Comparison of ENCODE assay signal across 9 cellular contexts in genomic region chr12:6494968-6495367, GRCh38. TPM values are rescaled to one million over a fixed set of nuclear protein-coding genes. Genes with fewer than 3 reads are reported as not detected.
DNase-seq lines count a peak whose midpoint lies in the region; ATAC-seq, FAIRE-seq and TF ChIP-seq lines count a peak whose summit lies in the region.
"Had no signal": no experiment of that assay in that cellular context is flagged by ENCODE, and none has a peak within 500 bp of the region (broad histone marks: within the 10 kb centered on the region; RNA-seq: fewer than 3 reads in every experiment).

No MANE protein-coding gene starts in this region.

- no peak overlapping the region for H2AFZ ChIP-seq in HepG2 (ENCODE audit: low read length)

- TF ChIP-seq CTCF in HepG2 (CRISPR knock-in tag; IDR thresholded peaks at IDR 0.05) = no peak
- no peak for TF ChIP-seq CTCF in right lobe of liver (IDR thresholded peaks at IDR 0.05)
- TF ChIP-seq CTCF in WI38 (IDR thresholded peaks at IDR 0.05; ENCODE audit: low read depth, low read length) = no peak
- no peak for TF ChIP-seq CTCF in GM13977 (IDR thresholded peaks at IDR 0.05; ENCODE audit: extremely low read depth, insufficient read depth, missing control alignments)
- no peak for TF ChIP-seq CTCF in sigmoid colon (IDR thresholded peaks at IDR 0.05)

- H4K20me1 ChIP-seq in HepG2 (ENCODE audit: insufficient read depth, low read length) = peaks cover 7% of the 10 kb centered on the region

- no peak for FAIRE-seq in HepG2 (lab: Jason Lieb, UNC)
- FAIRE-seq: TTC549 had no signal

- peaks cover 38% of the 10 kb centered on the region for H3K4me1 ChIP-seq in HepG2 (ENCODE audit: insufficient read depth, low read length)
- H3K4me1 ChIP-seq in right lobe of liver = peaks cover 0 to 20% (median 4%) of the 10 kb centered on the region in 4 donors
- H3K4me1 ChIP-seq in iPS-15b (ENCODE audit: control insufficient read depth, insufficient read depth, low read length) = peaks cover 7% of the 10 kb centered on the region
- peaks cover 0 to 27% (median 20%) of the 10 kb centered on the region in 4 donors for H3K4me1 ChIP-seq in sigmoid colon

- POLR2A ChIA-PET in HepG2 (lab: Yijun Ruan, JAX) = interaction anchor here (2.1 kb wide), 2 partner anchors 24 to 39 kb away, joined by 7 to 11 read pairs; partner anchors contain the start of genes GAPDH and VAMP1

- in situ Hi-C loops in HepG2 (cut with HindIII; ENCODE audit: extremely low pct_ligation_motif_present, low pct_unique_long_range_greater_than_20kb) = no loop called here
- in situ Hi-C loops in GM13977 (cut with MboI; ENCODE audit: low pct_unique_long_range_greater_than_20kb, low sequenced_read_pairs, unreplicated experiment) = no loop called here

- TF ChIP-seq RAD21 in HepG2 (CRISPR knock-in tag; IDR thresholded peaks at IDR 0.05) = no peak

- TF ChIP-seq EP300 in HepG2 (IDR thresholded peaks at IDR 0.05; ENCODE audit: low read depth in 2 of 2, low read length in 2 of 2) (no peak), HepG2 (CRISPR knock-in tag; IDR thresholded peaks at IDR 0.05; ENCODE audit: borderline replicate concordance) (no peak), sigmoid colon (IDR thresholded peaks at IDR 0.05) (no peak)

- BruUV-seq in HepG2 (replicated peaks; lab: Mats Ljungman, UMichigan) = no TSS peak

- peaks cover 48% of the 10 kb centered on the region for H3K79me2 ChIP-seq in HepG2 (ENCODE audit: insufficient read depth, low read length)

- H3K4me2 ChIP-seq in HepG2 (ENCODE audit: low read depth, low read length) = peak overlapping the region; percentile 92

- H3K4me3 ChIP-seq in HepG2 (replicated peaks in 1 of 3; ENCODE audit: insufficient read depth in 1 of 3, low read depth in 2 of 3, low read length in 3 of 3) (peak overlapping the region; percentile 61 to 80 (median 67); a peak in 5 of 6 replicates), right lobe of liver (no peak overlapping the region), WI38 (ENCODE audit: low read depth, low read length) (peak overlapping the region; percentile 98), iPS-15b (ENCODE audit: low read depth, low read length) (peak overlapping the region; percentile 94), sigmoid colon (no peak overlapping the region)

- H3K9ac ChIP-seq in HepG2 (ENCODE audit: insufficient read depth, low read depth, low read length) (peak overlapping the region; percentile 83), iPS-15b (ENCODE audit: low read depth, low read length) (peak overlapping the region; percentile 26)

- TF ChIP-seq POLR2A in HepG2 (IDR thresholded peaks at IDR 0.05; ENCODE audit: insufficient read depth in 1 of 2, low read depth in 2 of 2, low read length in 2 of 2) (0 out of 4 replicates have a peak, but pooled peaks of 1 of the 2 experiments have one; percentile 24), right lobe of liver (IDR thresholded peaks at IDR 0.05) (no peak), sigmoid colon (IDR thresholded peaks at IDR 0.05) (no peak)

- 82% methylated on average over 1 of the region's 1 CpG for WGBS in HepG2 (ENCODE audit: low lambda C conversion rate)
- 91% methylated on average over 1 of the region's 1 CpG for WGBS in right lobe of liver (ENCODE audit: insufficient coverage, low coverage, low lambda C conversion rate, missing lambda C conversion rate)
- 39 to 60% methylated on average over 1 of the region's 1 CpG for WGBS in sigmoid colon, 2 donors

- no peaks in the 10 kb centered on the region for H3K9me3 ChIP-seq in HepG2 (ENCODE audit: low read length)
- no peaks in the 10 kb centered on the region for H3K9me3 ChIP-seq in right lobe of liver
- H3K9me3 ChIP-seq in iPS-15b (ENCODE audit: control insufficient read depth, insufficient read depth, low read length) = no peaks in the 10 kb centered on the region
- H3K9me3 ChIP-seq in sigmoid colon = no peaks in the 10 kb centered on the region

- ATAC-seq in HepG2 (no peak), right lobe of liver (no peak), GM21717 (IDR thresholded peaks at IDR 0.05; ENCODE audit: unreplicated experiment) (no peak)

- H3K27ac ChIP-seq in HepG2 (ENCODE audit: extremely low read length, insufficient read depth, low read length) (no peak overlapping the region), right lobe of liver (no peak overlapping the region), sigmoid colon (peak overlapping the region in 1 of 4 donors; percentile 97)

- CTCF ChIA-PET in HepG2 (lab: Yijun Ruan, JAX; ENCODE audit: low intra/inter-chr PET ratio, low total read pairs) = no interaction called here

- H3K36me3 ChIP-seq in HepG2 (replicated peaks in 1 of 2; ENCODE audit: control insufficient read depth in 1 of 2, insufficient read depth in 2 of 2, low read length in 2 of 2) = peaks cover 4 to 47% of the 10 kb centered on the region in 2 experiments; a peak in 4 of 5 replicates
- peaks cover 0 to 39% (median 0%) of the 10 kb centered on the region in 4 donors for H3K36me3 ChIP-seq in right lobe of liver
- H3K36me3 ChIP-seq in iPS-15b (ENCODE audit: control insufficient read depth, insufficient read depth, low read length) = peaks cover 36% of the 10 kb centered on the region
- H3K36me3 ChIP-seq in sigmoid colon = peaks cover 0 to 42% (median 0%) of the 10 kb centered on the region in 4 donors

- intact Hi-C loops in HepG2 (cut with micrococcal nuclease; ENCODE audit: unreplicated experiment) (loop anchor here (1.0 to 2.0 kb wide), 2 partner anchors 38 to 72 kb away; no protein-coding TSS in a partner anchor), right lobe of liver (cut with DNase I) (no loop called here), sigmoid colon (cut with DNase I) (loop anchor here (5.0 kb wide), 1 partner anchor 57 kb away; no protein-coding TSS in a partner anchor)

- H3K27me3 ChIP-seq in HepG2 (ENCODE audit: control insufficient read depth in 1 of 2, insufficient read depth in 2 of 2, low read length in 2 of 2) (no peaks in the 10 kb centered on the region; a peak in 1 of 5 replicates), right lobe of liver (no peaks in the 10 kb centered on the region), iPS-15b (ENCODE audit: control insufficient read depth, insufficient read depth, low read length) (no peaks in the 10 kb centered on the region), sigmoid colon (no peaks in the 10 kb centered on the region)

- DNase-seq in HepG2 (ENCODE audit: low spot score) (no peak), right lobe of liver (no peak), GM13977 (ENCODE audit: low spot score) (no peak), sigmoid colon (no peak), amygdala (lab: John Stamatoyannopoulos, UW) (no peak)

RNA-seq across cellular contexts. Expression of gene NCAPD2, which starts 1.1 kb away (rescaled TPM):
- total RNA-seq in HepG2 (2016; rRNA removed; fragmentation: Illumina TruSeq; extraction: Trizol) = 65.6 and 100 TPM in 2 replicates
- total RNA-seq in HepG2 (2016; cell fraction: cytosol; rRNA removed; fragmentation: Illumina TruSeq; extraction: Trizol; ENCODE audit: low read depth) = 7.2 and 7.6 TPM in 2 replicates
- total RNA-seq in HepG2 (2016; cell fraction: insoluble cytoplasmic fraction; rRNA removed; fragmentation: Illumina TruSeq; extraction: Trizol) = 68.5 and 86.5 TPM in 2 replicates
- total RNA-seq in HepG2 (2016; cell fraction: membrane; rRNA removed; fragmentation: Illumina TruSeq; extraction: Trizol) = 25.1 and 25.2 TPM in 2 replicates
- 57.8 and 60.8 TPM in 2 replicates for total RNA-seq in HepG2 (2016; cell fraction: nucleus; rRNA removed; fragmentation: Illumina TruSeq; extraction: Trizol)
- 42.8 and 51.1 TPM in 2 replicates for polyA plus RNA-seq in HepG2 (2011; rRNA removed)
- 32.2 and 41.0 TPM in 2 replicates for polyA plus RNA-seq in HepG2 (2011; cell fraction: cytosol; rRNA removed)
- polyA plus RNA-seq in HepG2 (2011; cell fraction: nucleus; rRNA removed) = 46.7 and 50.4 TPM in 2 replicates
- 31.0 and 53.6 TPM in 2 replicates for polyA plus RNA-seq in HepG2 (2012)
- polyA plus RNA-seq in HepG2 (2016; cell fraction: cytosol; fragmentation: Illumina TruSeq; extraction: Trizol; ENCODE audit: low read depth) = 3.4 and 4.5 TPM in 2 replicates
- 56.7 and 71.7 TPM in 2 replicates for polyA plus RNA-seq in HepG2 (2016; cell fraction: insoluble cytoplasmic fraction; fragmentation: Illumina TruSeq; extraction: Trizol; ENCODE audit: low read depth)
- polyA plus RNA-seq in HepG2 (2016; cell fraction: membrane; fragmentation: Illumina TruSeq; extraction: Trizol; ENCODE audit: low read depth) = 12.3 and 13.7 TPM in 2 replicates
- polyA plus RNA-seq in HepG2 (2016; cell fraction: nucleus; fragmentation: Illumina TruSeq; extraction: Trizol; ENCODE audit: insufficient read depth, low read depth) = 73.7 and 78.3 TPM in 2 replicates
- polyA minus RNA-seq in HepG2 (2011; rRNA and poly(A)+ RNA removed; ENCODE audit: low replicate concordance) = 92.8 and 252 TPM in 2 replicates
- 51.6 and 71.6 TPM in 2 replicates for polyA minus RNA-seq in HepG2 (2011; cell fraction: cytosol; rRNA and poly(A)+ RNA removed)
- 62.8 and 68.9 TPM in 2 replicates for polyA minus RNA-seq in HepG2 (2011; cell fraction: nucleus; rRNA and poly(A)+ RNA removed)
- total RNA-seq in right lobe of liver = 10 to 100 TPM in 2 of 6 experiments, 1 to 10 TPM in 4; 6.2 to 40.9 (median 8.4) TPM
- total RNA-seq in sigmoid colon = 10 to 100 TPM; 11.8 to 89.5 (median 12.6) TPM
- polyA plus RNA-seq in sigmoid colon = 10 to 100 TPM in 2 of 3 donors, 1 to 10 TPM in 1; 9.0 to 35.8 (median 13.6) TPM

RNA-seq across cellular contexts. Expression of gene MRPL51, which starts 1.9 kb away (rescaled TPM):
- total RNA-seq in HepG2 (2016; rRNA removed; fragmentation: Illumina TruSeq; extraction: Trizol) = 278 and 343 TPM in 2 replicates
- total RNA-seq in HepG2 (2016; cell fraction: cytosol; rRNA removed; fragmentation: Illumina TruSeq; extraction: Trizol; ENCODE audit: low read depth) = 189 and 218 TPM in 2 replicates
- total RNA-seq in HepG2 (2016; cell fraction: insoluble cytoplasmic fraction; rRNA removed; fragmentation: Illumina TruSeq; extraction: Trizol) = 286 and 361 TPM in 2 replicates
- total RNA-seq in HepG2 (2016; cell fraction: membrane; rRNA removed; fragmentation: Illumina TruSeq; extraction: Trizol) = 199 and 207 TPM in 2 replicates
- 80.6 and 104 TPM in 2 replicates for total RNA-seq in HepG2 (2016; cell fraction: nucleus; rRNA removed; fragmentation: Illumina TruSeq; extraction: Trizol)
- 52.5 and 64.8 TPM in 2 replicates for polyA plus RNA-seq in HepG2 (2011; rRNA removed)
- 82.5 and 89.0 TPM in 2 replicates for polyA plus RNA-seq in HepG2 (2011; cell fraction: cytosol; rRNA removed)
- polyA plus RNA-seq in HepG2 (2011; cell fraction: nucleus; rRNA removed) = 20.2 and 20.8 TPM in 2 replicates
- 128 and 181 TPM in 2 replicates for polyA plus RNA-seq in HepG2 (2012)
- 188 and 220 TPM in 2 replicates for polyA plus RNA-seq in HepG2 (2016; cell fraction: cytosol; fragmentation: Illumina TruSeq; extraction: Trizol; ENCODE audit: low read depth)
- 342 and 349 TPM in 2 replicates for polyA plus RNA-seq in HepG2 (2016; cell fraction: insoluble cytoplasmic fraction; fragmentation: Illumina TruSeq; extraction: Trizol; ENCODE audit: low read depth)
- 177 and 178 TPM in 2 replicates for polyA plus RNA-seq in HepG2 (2016; cell fraction: membrane; fragmentation: Illumina TruSeq; extraction: Trizol; ENCODE audit: low read depth)
- 114 and 136 TPM in 2 replicates for polyA plus RNA-seq in HepG2 (2016; cell fraction: nucleus; fragmentation: Illumina TruSeq; extraction: Trizol; ENCODE audit: insufficient read depth, low read depth)
- 25.3 and 67.0 TPM in 2 replicates for polyA minus RNA-seq in HepG2 (2011; rRNA and poly(A)+ RNA removed; ENCODE audit: low replicate concordance)
- 12.4 and 18.6 TPM in 2 replicates for polyA minus RNA-seq in HepG2 (2011; cell fraction: cytosol; rRNA and poly(A)+ RNA removed)
- 10.1 and 13.3 TPM in 2 replicates for polyA minus RNA-seq in HepG2 (2011; cell fraction: nucleus; rRNA and poly(A)+ RNA removed)
- total RNA-seq in right lobe of liver = 100 to 1,000 TPM in 1 of 6 experiments, 10 to 100 TPM in 5; 38.2 to 104 (median 80.2) TPM
- total RNA-seq in sigmoid colon = 100 to 1,000 TPM in 2 of 4 donors, 10 to 100 TPM in 2; 52.9 to 113 (median 92.1) TPM
- polyA plus RNA-seq in sigmoid colon = 100 to 1,000 TPM; 119 to 142 (median 135) TPM

RNA-seq across cellular contexts. Expression of gene VAMP1, which starts 24.5 kb away (rescaled TPM):
- total RNA-seq in HepG2 (2016; rRNA removed; fragmentation: Illumina TruSeq; extraction: Trizol) (0.45 and 2.5 TPM in 2 replicates), right lobe of liver (1 to 10 TPM; 3.5 to 6.5 (median 6.0) TPM), sigmoid colon (10 to 100 TPM; 11.5 to 44.0 (median 17.2) TPM)
- total RNA-seq in HepG2 (2016; cell fraction: cytosol; rRNA removed; fragmentation: Illumina TruSeq; extraction: Trizol; ENCODE audit: low read depth) = 0.81 TPM in 1 of 2 replicates, not detected in the other
- total RNA-seq in HepG2 (2016; cell fraction: insoluble cytoplasmic fraction; rRNA removed; fragmentation: Illumina TruSeq; extraction: Trizol) = 0.97 and 3.1 TPM in 2 replicates
- 0.59 and 0.68 TPM in 2 replicates for total RNA-seq in HepG2 (2016; cell fraction: membrane; rRNA removed; fragmentation: Illumina TruSeq; extraction: Trizol)
- total RNA-seq in HepG2 (2016; cell fraction: nucleus; rRNA removed; fragmentation: Illumina TruSeq; extraction: Trizol) = 5.5 and 5.9 TPM in 2 replicates
- polyA plus RNA-seq in HepG2 (2011; rRNA removed) (7.4 and 8.0 TPM in 2 replicates), sigmoid colon (10 to 100 TPM in 1 of 3 donors, 1 to 10 TPM in 2; 2.3 to 12.8 (median 3.0) TPM)
- polyA plus RNA-seq in HepG2 (2011; cell fraction: cytosol; rRNA removed) = 2.5 and 2.8 TPM in 2 replicates
- 25.6 and 29.4 TPM in 2 replicates for polyA plus RNA-seq in HepG2 (2011; cell fraction: nucleus; rRNA removed)
- 3.2 and 3.5 TPM in 2 replicates for polyA plus RNA-seq in HepG2 (2012)
- polyA plus RNA-seq in HepG2 (2016; cell fraction: cytosol; fragmentation: Illumina TruSeq; extraction: Trizol; ENCODE audit: low read depth) = 0.18 and 0.24 TPM in 2 replicates
- 1.4 and 2.2 TPM in 2 replicates for polyA plus RNA-seq in HepG2 (2016; cell fraction: insoluble cytoplasmic fraction; fragmentation: Illumina TruSeq; extraction: Trizol; ENCODE audit: low read depth)
- 0.49 and 0.91 TPM in 2 replicates for polyA plus RNA-seq in HepG2 (2016; cell fraction: membrane; fragmentation: Illumina TruSeq; extraction: Trizol; ENCODE audit: low read depth)
- polyA plus RNA-seq in HepG2 (2016; cell fraction: nucleus; fragmentation: Illumina TruSeq; extraction: Trizol; ENCODE audit: insufficient read depth, low read depth) = 12.1 and 15.4 TPM in 2 replicates
- polyA minus RNA-seq in HepG2 (2011; rRNA and poly(A)+ RNA removed; ENCODE audit: low replicate concordance) = 5.9 and 16.5 TPM in 2 replicates
- polyA minus RNA-seq in HepG2 (2011; cell fraction: cytosol; rRNA and poly(A)+ RNA removed) = 0.99 and 1.8 TPM in 2 replicates
- polyA minus RNA-seq in HepG2 (2011; cell fraction: nucleus; rRNA and poly(A)+ RNA removed) = 9.4 and 13.9 TPM in 2 replicates

RNA-seq across cellular contexts. Expression of gene GAPDH, which starts 39.3 kb away (rescaled TPM):
- 3,038 and 4,052 TPM in 2 replicates for total RNA-seq in HepG2 (2016; rRNA removed; fragmentation: Illumina TruSeq; extraction: Trizol)
- total RNA-seq in HepG2 (2016; cell fraction: cytosol; rRNA removed; fragmentation: Illumina TruSeq; extraction: Trizol; ENCODE audit: low read depth) = 4,250 and 4,349 TPM in 2 replicates
- total RNA-seq in HepG2 (2016; cell fraction: insoluble cytoplasmic fraction; rRNA removed; fragmentation: Illumina TruSeq; extraction: Trizol) = 3,016 and 4,088 TPM in 2 replicates
- 3,384 and 3,615 TPM in 2 replicates for total RNA-seq in HepG2 (2016; cell fraction: membrane; rRNA removed; fragmentation: Illumina TruSeq; extraction: Trizol)
- 1,080 and 1,144 TPM in 2 replicates for total RNA-seq in HepG2 (2016; cell fraction: nucleus; rRNA removed; fragmentation: Illumina TruSeq; extraction: Trizol)
- polyA plus RNA-seq in HepG2 (2011; rRNA removed) = 12,395 and 12,722 TPM in 2 replicates
- polyA plus RNA-seq in HepG2 (2011; cell fraction: cytosol; rRNA removed) = 13,143 and 20,886 TPM in 2 replicates
- 4,563 and 5,385 TPM in 2 replicates for polyA plus RNA-seq in HepG2 (2011; cell fraction: nucleus; rRNA removed)
- 4,491 and 5,608 TPM in 2 replicates for polyA plus RNA-seq in HepG2 (2012)
- 5,853 and 5,973 TPM in 2 replicates for polyA plus RNA-seq in HepG2 (2016; cell fraction: cytosol; fragmentation: Illumina TruSeq; extraction: Trizol; ENCODE audit: low read depth)
- polyA plus RNA-seq in HepG2 (2016; cell fraction: insoluble cytoplasmic fraction; fragmentation: Illumina TruSeq; extraction: Trizol; ENCODE audit: low read depth) = 5,263 and 5,331 TPM in 2 replicates
- 4,187 and 4,205 TPM in 2 replicates for polyA plus RNA-seq in HepG2 (2016; cell fraction: membrane; fragmentation: Illumina TruSeq; extraction: Trizol; ENCODE audit: low read depth)
- polyA plus RNA-seq in HepG2 (2016; cell fraction: nucleus; fragmentation: Illumina TruSeq; extraction: Trizol; ENCODE audit: insufficient read depth, low read depth) = 2,003 and 2,068 TPM in 2 replicates
- polyA minus RNA-seq in HepG2 (2011; rRNA and poly(A)+ RNA removed; ENCODE audit: low replicate concordance) = 14,131 and 14,841 TPM in 2 replicates
- polyA minus RNA-seq in HepG2 (2011; cell fraction: cytosol; rRNA and poly(A)+ RNA removed) = 5,645 and 5,680 TPM in 2 replicates
- polyA minus RNA-seq in HepG2 (2011; cell fraction: nucleus; rRNA and poly(A)+ RNA removed) = 1,044 and 1,523 TPM in 2 replicates
- 1,000 to 10,000 TPM in 4 of 6 experiments, 100 to 1,000 TPM in 2; 788 to 3,247 (median 1,580) TPM for total RNA-seq in right lobe of liver
- 1,000 to 10,000 TPM; 1,653 to 2,501 (median 2,098) TPM for total RNA-seq in sigmoid colon
- polyA plus RNA-seq in sigmoid colon = 1,000 to 10,000 TPM; 2,564 to 3,219 (median 3,101) TPM

RNA-seq across cellular contexts. Expression of gene TAPBPL, which starts 43.1 kb away (rescaled TPM):
- 3.2 and 10.0 TPM in 2 replicates for total RNA-seq in HepG2 (2016; rRNA removed; fragmentation: Illumina TruSeq; extraction: Trizol)
- total RNA-seq in HepG2 (2016; cell fraction: cytosol; rRNA removed; fragmentation: Illumina TruSeq; extraction: Trizol; ENCODE audit: low read depth) = 1.6 and 1.7 TPM in 2 replicates
- 3.4 and 9.9 TPM in 2 replicates for total RNA-seq in HepG2 (2016; cell fraction: insoluble cytoplasmic fraction; rRNA removed; fragmentation: Illumina TruSeq; extraction: Trizol)
- total RNA-seq in HepG2 (2016; cell fraction: membrane; rRNA removed; fragmentation: Illumina TruSeq; extraction: Trizol) = 1.8 and 2.5 TPM in 2 replicates
- 9.2 and 10.0 TPM in 2 replicates for total RNA-seq in HepG2 (2016; cell fraction: nucleus; rRNA removed; fragmentation: Illumina TruSeq; extraction: Trizol)
- polyA plus RNA-seq in HepG2 (2011; rRNA removed) = 14.0 and 14.5 TPM in 2 replicates
- 10.0 and 15.1 TPM in 2 replicates for polyA plus RNA-seq in HepG2 (2011; cell fraction: cytosol; rRNA removed)
- 23.3 and 24.2 TPM in 2 replicates for polyA plus RNA-seq in HepG2 (2011; cell fraction: nucleus; rRNA removed)
- 4.2 and 4.3 TPM in 2 replicates for polyA plus RNA-seq in HepG2 (2012)
- 1.7 TPM in 2 replicates for polyA plus RNA-seq in HepG2 (2016; cell fraction: cytosol; fragmentation: Illumina TruSeq; extraction: Trizol; ENCODE audit: low read depth)
- polyA plus RNA-seq in HepG2 (2016; cell fraction: insoluble cytoplasmic fraction; fragmentation: Illumina TruSeq; extraction: Trizol; ENCODE audit: low read depth) = 3.3 and 4.4 TPM in 2 replicates
- polyA plus RNA-seq in HepG2 (2016; cell fraction: membrane; fragmentation: Illumina TruSeq; extraction: Trizol; ENCODE audit: low read depth) = 2.9 and 3.9 TPM in 2 replicates
- polyA plus RNA-seq in HepG2 (2016; cell fraction: nucleus; fragmentation: Illumina TruSeq; extraction: Trizol; ENCODE audit: insufficient read depth, low read depth) = 12.3 and 14.0 TPM in 2 replicates
- 0.84 and 17.6 TPM in 2 replicates for polyA minus RNA-seq in HepG2 (2011; rRNA and poly(A)+ RNA removed; ENCODE audit: low replicate concordance)
- 3.3 and 3.5 TPM in 2 replicates for polyA minus RNA-seq in HepG2 (2011; cell fraction: cytosol; rRNA and poly(A)+ RNA removed)
- 14.5 and 16.5 TPM in 2 replicates for polyA minus RNA-seq in HepG2 (2011; cell fraction: nucleus; rRNA and poly(A)+ RNA removed)
- total RNA-seq in right lobe of liver = 10 to 100 TPM; 13.8 to 29.3 (median 21.4) TPM
- total RNA-seq in sigmoid colon = 10 to 100 TPM; 20.2 to 27.5 (median 26.9) TPM
- 10 to 100 TPM; 14.4 to 36.0 (median 17.1) TPM for polyA plus RNA-seq in sigmoid colon

Comparison
In these comparisons a context has a peak if more than half of its experiments do, and no peak if none do; other contexts are left out.
1. H3K4me3 ChIP-seq: peak in HepG2 (3 of 3), WI38 (single experiment) and iPS-15b (single experiment); none in right lobe of liver (0 of 3) and sigmoid colon (0 of 4).
2. intact Hi-C loops: an anchor here in HepG2 (1.0 to 2.0 kb wide) and sigmoid colon (5.0 kb wide); none called in right lobe of liver.